8 cellular contexts compared by ENCODE assay signal in genomic region chr19:1069009-1069779, GRCh38. TPM values are rescaled to one million over a fixed set of nuclear protein-coding genes. Genes with fewer than 3 reads are reported as not detected.
A peak's percentile ranks its signal among the peaks of the same experiment; 100 is the strongest.
DNase-seq lines count a peak whose midpoint lies in the region; ATAC-seq and TF ChIP-seq lines count a peak whose summit lies in the region.

No MANE protein-coding gene starts in this region.

- peaks cover 0 to 5% of the 10 kb centered on the region in 2 donors for H3K36me3 ChIP-seq in duodenal mucosa (ENCODE audit: control insufficient read depth in 1 of 2, insufficient read depth in 2 of 2, low read length in 2 of 2)

- H3K9me3 Mint-ChIP-seq in neural crest cell: no peaks in the 10 kb centered on the region

- H3K4me3 ChIP-seq in duodenal mucosa (ENCODE audit: low read depth in 1 of 2, low read length in 2 of 2): peak overlapping the region; percentile 60 to 66

- peak; percentile 75 for DNase-seq in GM19238 (ENCODE audit: insufficient read length, low spot score)
- DNase-seq in T-helper 22 cell (ENCODE audit: low read depth): peak; percentile 76
- DNase-seq in neural crest cell (ENCODE audit: low read depth, low spot score): no peak
- no peak for DNase-seq in foreskin keratinocyte
- DNase-seq in NCI-H2171 (lab: John Stamatoyannopoulos, UW): no peak
- DNase-seq in SHP77 treated with DMSO at 0.1 percent for 48 hours (lab: John Stamatoyannopoulos, UW): no peak

- H3K36me3 Mint-ChIP-seq in neural crest cell (ENCODE audit: low read depth): no peaks in the 10 kb centered on the region

- H3K9me3 ChIP-seq in duodenal mucosa (ENCODE audit: control insufficient read depth in 1 of 2, low read length in 2 of 2): no peaks in the 10 kb centered on the region

- no peak overlapping the region for H3K27ac Mint-ChIP-seq in neural crest cell (ENCODE audit: unreplicated experiment)

- no peak overlapping the region for H3K27ac ChIP-seq in duodenal mucosa (ENCODE audit: low read depth, low read length)
- H3K27ac ChIP-seq in foreskin keratinocyte: no peak overlapping the region

- H3K27me3 ChIP-seq in duodenal mucosa (ENCODE audit: control insufficient read depth in 1 of 2, insufficient read depth in 2 of 2, low read length in 2 of 2) (peaks cover 22 to 44% of the 10 kb centered on the region in 2 donors), foreskin keratinocyte (peaks cover 38% of the 10 kb centered on the region)

- TF ChIP-seq CTCF in neural crest cell (conservative IDR thresholded peaks at IDR 0.05): no peak
- TF ChIP-seq CTCF in foreskin keratinocyte (conservative IDR thresholded peaks at IDR 0.05): no peak

- H3K27me3 Mint-ChIP-seq in neural crest cell (ENCODE audit: low read depth): peaks cover 75% of the 10 kb centered on the region

- H3K4me3 Mint-ChIP-seq in neural crest cell: peak overlapping the region; percentile 14

- H3K4me1 Mint-ChIP-seq in neural crest cell: peaks cover 9% of the 10 kb centered on the region

- H3K9ac ChIP-seq in duodenal mucosa (ENCODE audit: low read depth in 1 of 2, low read length in 2 of 2): peak overlapping the region in 1 of 2 donors; percentile 38

- no peak for ATAC-seq in HG02588 (IDR thresholded peaks at IDR 0.05; ENCODE audit: unreplicated experiment)
- ATAC-seq in foreskin keratinocyte: no peak

- H3K4me1 ChIP-seq in duodenal mucosa (ENCODE audit: control insufficient read depth in 1 of 2, insufficient read depth in 2 of 2, low read length in 2 of 2): peaks cover 14 to 35% of the 10 kb centered on the region in 2 donors
- H3K4me1 ChIP-seq in foreskin keratinocyte: peaks cover 14% of the 10 kb centered on the region

RNA-seq across cellular contexts. Expression of gene ARHGAP45, which starts 2.2 kb away (rescaled TPM):
- 1.6 and 1.7 TPM in 2 replicates for total RNA-seq in neural crest cell
- total RNA-seq in foreskin keratinocyte: 4.5 and 5.5 TPM in 2 replicates
- polyA plus RNA-seq in foreskin keratinocyte: 4.0 and 4.6 TPM in 2 replicates

RNA-seq across cellular contexts. Expression of gene POLR2E, which starts 26.0 kb away (rescaled TPM):
- total RNA-seq in neural crest cell: 256 and 257 TPM in 2 replicates
- total RNA-seq in foreskin keratinocyte: 148 and 163 TPM in 2 replicates
- polyA plus RNA-seq in foreskin keratinocyte: 313 and 314 TPM in 2 replicates

RNA-seq across cellular contexts. Expression of gene ABCA7, which starts 29.3 kb away (rescaled TPM):
- 12.8 and 16.3 TPM in 2 replicates for total RNA-seq in neural crest cell
- total RNA-seq in foreskin keratinocyte: 15.2 and 17.6 TPM in 2 replicates
- polyA plus RNA-seq in foreskin keratinocyte: 9.6 and 11.3 TPM in 2 replicates

RNA-seq across cellular contexts. Expression of gene GPX4, which starts 34.6 kb away (rescaled TPM):
- 300 and 313 TPM in 2 replicates for total RNA-seq in neural crest cell
- 237 and 247 TPM in 2 replicates for total RNA-seq in foreskin keratinocyte
- 377 and 403 TPM in 2 replicates for polyA plus RNA-seq in foreskin keratinocyte

RNA-seq across cellular contexts. Expression of gene CNN2, which starts 42.8 kb away (rescaled TPM):
- total RNA-seq in neural crest cell: 140 and 141 TPM in 2 replicates
- total RNA-seq in foreskin keratinocyte: 352 and 355 TPM in 2 replicates
- polyA plus RNA-seq in foreskin keratinocyte: 297 and 299 TPM in 2 replicates

Comparison
In these comparisons a context has a peak if more than half of its experiments do, and no peak if none do; other contexts are left out.
1. DNase-seq: peak in GM19238 (single experiment) and T-helper 22 cell (single experiment); none in neural crest cell (single experiment), foreskin keratinocyte (0 of 2), NCI-H2171 (single experiment) and SHP77 treated with DMSO at 0.1 percent for 48 hours (single experiment).